Comparison of ENCODE assay signal across 8 cellular contexts in genomic region chr14:104467236-104467635, GRCh38.
"Had no signal": no experiment of that assay in that cellular context is flagged by ENCODE, and none has a peak within 500 bp of the region (broad histone marks: within the 10 kb centered on the region; RNA-seq: fewer than 3 reads in every experiment).

No MANE protein-coding gene starts in this region.

- H3K4me3 ChIP-seq: GM12878 had no signal

- FAIRE-seq: G401.6, GM12878, GM12891, GM12892, GM18507, GM19239 had no signal

- ATAC-seq: GM12878 had no signal

- DNase-seq: GDM1, GF-D8 had no signal
